ENCODE assay signal across 12 cellular contexts in the genomic region with DNA sequence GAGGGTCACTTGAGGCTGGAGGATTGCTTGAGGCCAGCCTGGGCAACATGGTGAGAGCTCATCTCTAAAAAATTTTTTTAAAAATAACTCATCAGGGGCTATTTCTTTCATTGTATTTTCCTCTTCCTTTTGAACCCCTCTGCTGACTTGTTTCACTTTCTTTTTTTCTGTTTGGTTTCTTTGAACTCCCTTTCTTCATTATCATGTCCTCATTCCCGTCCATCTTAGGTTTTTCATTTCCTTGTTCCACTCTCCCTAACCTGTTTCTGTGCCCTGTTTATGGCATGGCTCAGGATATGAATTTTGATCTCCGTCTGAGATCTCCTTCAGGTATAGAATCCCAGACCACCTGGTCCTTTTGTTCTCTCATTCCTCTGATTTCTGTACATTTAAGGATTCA. TPM values are rescaled to one million over a fixed set of nuclear protein-coding genes. Genes with fewer than 3 reads are reported as not detected.
A peak's percentile ranks its signal among the peaks of the same experiment; 100 is the strongest.
DNase-seq lines count a peak whose midpoint lies in the region; ATAC-seq and TF ChIP-seq lines count a peak whose summit lies in the region.
"Had no signal": no experiment of that assay in that cellular context is flagged by ENCODE, and none has a peak within 500 bp of the region (broad histone marks: within the 10 kb centered on the region; RNA-seq: fewer than 3 reads in every experiment).

No MANE protein-coding gene starts in this region.

- no peak for DNase-seq in activated CD4-positive, alpha-beta T cell treated with anti-CD3 and anti-CD28 coated beads for 36 hours
- DNase-seq in activated CD4-positive, alpha-beta T cell treated with anti-CD3 and anti-CD28 coated beads, Interleukin-2, amount 50 U/mL, for 1 hour = no peak
- DNase-seq in WTC11 (ENCODE audit: low spot score) = no peak
- DNase-seq in stimulated activated naive CD8-positive, alpha-beta T cell treated with anti-CD3 and anti-CD28 coated beads, Interleukin-15, Interleukin-2, amounts not matched to agents 100 U/mL and 50 U/mL, for 24 hours = no peak
- no peak for DNase-seq in AG20443 (ENCODE audit: low spot score)
- no peak for DNase-seq in HuH-7.5 (ENCODE audit: low spot score)
- DNase-seq in NCI-H2081 treated with DMSO at 0.1 percent for 48 hours (lab: John Stamatoyannopoulos, UW) = no peak
- DNase-seq: KG1, pancreas, SHP77 had no signal

- no peaks in the 10 kb centered on the region for H3K27me3 Mint-ChIP-seq in activated CD4-positive, alpha-beta T cell treated with anti-CD3 and anti-CD28 coated beads for 36 hours
- no peaks in the 10 kb centered on the region for H3K27me3 Mint-ChIP-seq in WTC11 (ENCODE audit: low read depth)

- H3K27ac Mint-ChIP-seq in activated CD4-positive, alpha-beta T cell treated with anti-CD3 and anti-CD28 coated beads for 36 hours = peak overlapping the region; percentile 84
- H3K27ac Mint-ChIP-seq in WTC11 = peak overlapping the region; percentile 78

- H3K9me3 Mint-ChIP-seq in activated CD4-positive, alpha-beta T cell treated with anti-CD3 and anti-CD28 coated beads for 36 hours (ENCODE audit: low read depth) = no peaks in the 10 kb centered on the region
- H3K9me3 Mint-ChIP-seq in WTC11 = peaks cover 5% of the 10 kb centered on the region; the same call in 1 of the 2 replicates

- POLR2A ChIA-PET in activated CD4-positive, alpha-beta T cell treated with anti-CD3 and anti-CD28 coated beads for 36 hours (lab: Charles Lee) = interaction anchor here (1.9 kb wide), 1 partner anchor 13 kb away, joined by 6 read pairs; a partner anchor contains a TSS
- POLR2A ChIA-PET in WTC11 (lab: Charles Lee) = no interaction called here

- ATAC-seq in activated CD4-positive, alpha-beta T cell treated with anti-CD3 and anti-CD28 coated beads for 36 hours = peak; percentile 40
- ATAC-seq in WTC11 = no peak
- ATAC-seq in stimulated activated naive CD8-positive, alpha-beta T cell treated with anti-CD3 and anti-CD28 coated beads, Interleukin-15, Interleukin-2, amounts not matched to agents 100 U/mL and 50 U/mL, for 24 hours = peak; percentile 36

- intact Hi-C loops in activated CD4-positive, alpha-beta T cell treated with anti-CD3 and anti-CD28 coated beads for 36 hours (cut with DNase I, micrococcal nuclease) = no loop called here

- peak overlapping the region; percentile 58 for H3K4me3 Mint-ChIP-seq in activated CD4-positive, alpha-beta T cell treated with anti-CD3 and anti-CD28 coated beads for 36 hours
- H3K4me3 Mint-ChIP-seq in WTC11 = no peak overlapping the region

- H3K27me3 ChIP-seq in layer of hippocampus (ENCODE audit: control insufficient read depth, insufficient read depth, low read length) = no peaks in the 10 kb centered on the region
- H3K27me3 ChIP-seq: pancreas had no signal

- CTCF ChIA-PET in activated CD4-positive, alpha-beta T cell treated with anti-CD3 and anti-CD28 coated beads for 36 hours (lab: Charles Lee) = interaction anchor here (0.8 to 1.6 kb wide), 3 partner anchors 11 to 63 kb away, joined by 3 to 4 read pairs (median 4); no protein-coding TSS in a partner anchor
- CTCF ChIA-PET in WTC11 (lab: Charles Lee) = interaction anchor here (1.8 kb wide), 1 partner anchor 32 kb away, joined by 4 read pairs; no protein-coding TSS in a partner anchor

- H3K27ac ChIP-seq in layer of hippocampus (ENCODE audit: low read depth, low read length) = peak overlapping the region; percentile 52
- H3K27ac ChIP-seq: 22Rv1 had no signal

- H3K36me3 Mint-ChIP-seq in activated CD4-positive, alpha-beta T cell treated with anti-CD3 and anti-CD28 coated beads for 36 hours (ENCODE audit: low read depth) = peaks cover 32% of the 10 kb centered on the region
- H3K36me3 Mint-ChIP-seq in WTC11 = peaks cover 21% of the 10 kb centered on the region

- no peak for TF ChIP-seq CTCF in WTC11 (IDR thresholded peaks at IDR 0.05)

- peaks cover 68% of the 10 kb centered on the region for H3K4me1 Mint-ChIP-seq in activated CD4-positive, alpha-beta T cell treated with anti-CD3 and anti-CD28 coated beads for 36 hours
- H3K4me1 Mint-ChIP-seq in WTC11 = peaks cover 41% of the 10 kb centered on the region

TF ChIP-seq in WTC11, 78 proteins besides CTCF, POLR2A, EP300 and RAD21 (continues in another document):
- TF ChIP-seq, protein P1, sequence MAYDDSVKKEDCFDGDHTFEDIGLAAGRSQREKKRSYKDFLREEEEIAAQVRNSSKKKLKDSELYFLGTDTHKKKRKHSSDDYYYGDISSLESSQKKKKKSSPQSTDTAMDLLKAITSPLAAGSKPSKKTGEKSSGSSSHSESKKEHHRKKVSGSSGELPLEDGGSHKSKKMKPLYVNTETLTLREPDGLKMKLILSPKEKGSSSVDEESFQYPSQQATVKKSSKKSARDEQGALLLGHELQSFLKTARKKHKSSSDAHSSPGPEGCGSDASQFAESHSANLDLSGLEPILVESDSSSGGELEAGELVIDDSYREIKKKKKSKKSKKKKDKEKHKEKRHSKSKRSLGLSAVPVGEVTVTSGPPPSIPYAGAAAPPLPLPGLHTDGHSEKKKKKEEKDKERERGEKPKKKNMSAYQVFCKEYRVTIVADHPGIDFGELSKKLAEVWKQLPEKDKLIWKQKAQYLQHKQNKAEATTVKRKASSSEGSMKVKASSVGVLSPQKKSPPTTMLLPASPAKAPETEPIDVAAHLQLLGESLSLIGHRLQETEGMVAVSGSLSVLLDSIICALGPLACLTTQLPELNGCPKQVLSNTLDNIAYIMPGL (CRISPR knock-in tag; IDR thresholded peaks at IDR 0.05) = no peak
- TF ChIP-seq SOX15 (CRISPR knock-in tag; IDR thresholded peaks at IDR 0.05) (no peak), ATF1 (CRISPR knock-in tag; IDR thresholded peaks at IDR 0.05) (no peak), CREB1 (CRISPR knock-in tag; IDR thresholded peaks at IDR 0.05) (no peak), TEAD1 (CRISPR knock-in tag; IDR thresholded peaks at IDR 0.05) (no peak), ETV6 (CRISPR knock-in tag; IDR thresholded peaks at IDR 0.05) (no peak)
- TF ChIP-seq, protein P2, sequence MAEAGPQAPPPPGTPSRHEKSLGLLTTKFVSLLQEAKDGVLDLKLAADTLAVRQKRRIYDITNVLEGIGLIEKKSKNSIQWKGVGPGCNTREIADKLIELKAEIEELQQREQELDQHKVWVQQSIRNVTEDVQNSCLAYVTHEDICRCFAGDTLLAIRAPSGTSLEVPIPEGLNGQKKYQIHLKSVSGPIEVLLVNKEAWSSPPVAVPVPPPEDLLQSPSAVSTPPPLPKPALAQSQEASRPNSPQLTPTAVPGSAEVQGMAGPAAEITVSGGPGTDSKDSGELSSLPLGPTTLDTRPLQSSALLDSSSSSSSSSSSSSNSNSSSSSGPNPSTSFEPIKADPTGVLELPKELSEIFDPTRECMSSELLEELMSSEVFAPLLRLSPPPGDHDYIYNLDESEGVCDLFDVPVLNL (CRISPR knock-in tag; IDR thresholded peaks at IDR 0.05; ENCODE audit: borderline replicate concordance, low read depth) = no peak
- TF ChIP-seq, protein P3, sequence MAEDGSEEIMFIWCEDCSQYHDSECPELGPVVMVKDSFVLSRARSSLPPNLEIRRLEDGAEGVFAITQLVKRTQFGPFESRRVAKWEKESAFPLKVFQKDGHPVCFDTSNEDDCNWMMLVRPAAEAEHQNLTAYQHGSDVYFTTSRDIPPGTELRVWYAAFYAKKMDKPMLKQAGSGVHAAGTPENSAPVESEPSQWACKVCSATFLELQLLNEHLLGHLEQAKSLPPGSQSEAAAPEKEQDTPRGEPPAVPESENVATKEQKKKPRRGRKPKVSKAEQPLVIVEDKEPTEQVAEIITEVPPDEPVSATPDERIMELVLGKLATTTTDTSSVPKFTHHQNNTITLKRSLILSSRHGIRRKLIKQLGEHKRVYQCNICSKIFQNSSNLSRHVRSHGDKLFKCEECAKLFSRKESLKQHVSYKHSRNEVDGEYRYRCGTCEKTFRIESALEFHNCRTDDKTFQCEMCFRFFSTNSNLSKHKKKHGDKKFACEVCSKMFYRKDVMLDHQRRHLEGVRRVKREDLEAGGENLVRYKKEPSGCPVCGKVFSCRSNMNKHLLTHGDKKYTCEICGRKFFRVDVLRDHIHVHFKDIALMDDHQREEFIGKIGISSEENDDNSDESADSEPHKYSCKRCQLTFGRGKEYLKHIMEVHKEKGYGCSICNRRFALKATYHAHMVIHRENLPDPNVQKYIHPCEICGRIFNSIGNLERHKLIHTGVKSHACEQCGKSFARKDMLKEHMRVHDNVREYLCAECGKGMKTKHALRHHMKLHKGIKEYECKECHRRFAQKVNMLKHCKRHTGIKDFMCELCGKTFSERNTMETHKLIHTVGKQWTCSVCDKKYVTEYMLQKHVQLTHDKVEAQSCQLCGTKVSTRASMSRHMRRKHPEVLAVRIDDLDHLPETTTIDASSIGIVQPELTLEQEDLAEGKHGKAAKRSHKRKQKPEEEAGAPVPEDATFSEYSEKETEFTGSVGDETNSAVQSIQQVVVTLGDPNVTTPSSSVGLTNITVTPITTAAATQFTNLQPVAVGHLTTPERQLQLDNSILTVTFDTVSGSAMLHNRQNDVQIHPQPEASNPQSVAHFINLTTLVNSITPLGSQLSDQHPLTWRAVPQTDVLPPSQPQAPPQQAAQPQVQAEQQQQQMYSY (CRISPR knock-in tag; IDR thresholded peaks at IDR 0.05) = no peak
- TF ChIP-seq, protein P4, sequence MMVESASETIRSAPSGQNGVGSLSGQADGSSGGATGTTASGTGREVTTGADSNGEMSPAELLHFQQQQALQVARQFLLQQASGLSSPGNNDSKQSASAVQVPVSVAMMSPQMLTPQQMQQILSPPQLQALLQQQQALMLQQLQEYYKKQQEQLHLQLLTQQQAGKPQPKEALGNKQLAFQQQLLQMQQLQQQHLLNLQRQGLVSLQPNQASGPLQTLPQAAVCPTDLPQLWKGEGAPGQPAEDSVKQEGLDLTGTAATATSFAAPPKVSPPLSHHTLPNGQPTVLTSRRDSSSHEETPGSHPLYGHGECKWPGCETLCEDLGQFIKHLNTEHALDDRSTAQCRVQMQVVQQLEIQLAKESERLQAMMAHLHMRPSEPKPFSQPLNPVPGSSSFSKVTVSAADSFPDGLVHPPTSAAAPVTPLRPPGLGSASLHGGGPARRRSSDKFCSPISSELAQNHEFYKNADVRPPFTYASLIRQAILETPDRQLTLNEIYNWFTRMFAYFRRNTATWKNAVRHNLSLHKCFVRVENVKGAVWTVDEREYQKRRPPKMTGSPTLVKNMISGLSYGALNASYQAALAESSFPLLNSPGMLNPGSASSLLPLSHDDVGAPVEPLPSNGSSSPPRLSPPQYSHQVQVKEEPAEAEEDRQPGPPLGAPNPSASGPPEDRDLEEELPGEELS (CRISPR knock-in tag; IDR thresholded peaks at IDR 0.05) = no peak

RNA-seq across cellular contexts. Expression of a gene that starts 12.4 kb away (rescaled TPM):
- total RNA-seq in activated CD4-positive, alpha-beta T cell treated with anti-CD3 and anti-CD28 coated beads for 36 hours = 10 to 100 TPM; 24.3 to 24.9 TPM
- total RNA-seq in WTC11 (2021) = 50.8 to 57.4 TPM (median 51.4 TPM) in 3 replicates

RNA-seq across cellular contexts. Expression of a gene that starts 38.1 kb away (rescaled TPM):
- total RNA-seq in activated CD4-positive, alpha-beta T cell treated with anti-CD3 and anti-CD28 coated beads for 36 hours = 10 to 100 TPM; 25.7 to 26.2 TPM
- total RNA-seq in WTC11 (2021) = 93.8 to 108 TPM (median 106 TPM) in 3 replicates
